ENCODE assay signal across 18 cellular contexts in genomic region chr18:13653746-13654455, GRCh38.
DNase-seq lines count a peak whose midpoint lies in the region.
"Had no signal": no experiment of that assay in that cellular context is flagged by ENCODE, and none has a peak within 500 bp of the region (broad histone marks: within the 10 kb centered on the region; RNA-seq: fewer than 3 reads in every experiment).

No MANE protein-coding gene starts in this region.

- no peak overlapping the region for H3K27ac Mint-ChIP-seq in activated T-helper 1 cell treated with anti-CD3 and anti-CD28 coated beads, Interleukin-12 subunit alpha, Interleukin-12 subunit beta, Interleukin-2, Interleukin-4 antibody, amounts not matched to agents 30 ng/mL and 10 ng/mL and 1 ng/mL, durations not matched to agents 14 hours and 24 hours and 36 hours
- H3K27ac Mint-ChIP-seq: CD8-positive, alpha-beta memory T cell; mesothelial cell of epicardium had no signal

- intact Hi-C loops in head of caudate nucleus (cut with DNase I): no loop called here
- intact Hi-C loops in activated T-helper 1 cell treated with anti-CD3 and anti-CD28 coated beads, Interleukin-12 subunit alpha, Interleukin-12 subunit beta, Interleukin-2, Interleukin-4 antibody, amounts not matched to agents 30 ng/mL and 10 ng/mL and 1 ng/mL, durations not matched to agents 14 hours and 24 hours and 36 hours (cut with micrococcal nuclease): no loop called here

- no peaks in the 10 kb centered on the region for H3K4me1 Mint-ChIP-seq in activated T-helper 1 cell treated with anti-CD3 and anti-CD28 coated beads, Interleukin-12 subunit alpha, Interleukin-12 subunit beta, Interleukin-2, Interleukin-4 antibody, amounts not matched to agents 30 ng/mL and 10 ng/mL and 1 ng/mL, durations not matched to agents 14 hours and 24 hours and 36 hours (ENCODE audit: low read depth)
- H3K4me1 Mint-ChIP-seq: CD8-positive, alpha-beta memory T cell had no signal

- no peak overlapping the region for H3K4me3 Mint-ChIP-seq in activated T-helper 1 cell treated with anti-CD3 and anti-CD28 coated beads, Interleukin-12 subunit alpha, Interleukin-12 subunit beta, Interleukin-2, Interleukin-4 antibody, amounts not matched to agents 30 ng/mL and 10 ng/mL and 1 ng/mL, durations not matched to agents 14 hours and 24 hours and 36 hours
- H3K4me3 Mint-ChIP-seq: CD8-positive, alpha-beta memory T cell; mesothelial cell of epicardium had no signal

- no peaks in the 10 kb centered on the region for H3K9me3 Mint-ChIP-seq in activated T-helper 1 cell treated with anti-CD3 and anti-CD28 coated beads, Interleukin-12 subunit alpha, Interleukin-12 subunit beta, Interleukin-2, Interleukin-4 antibody, amounts not matched to agents 30 ng/mL and 10 ng/mL and 1 ng/mL, durations not matched to agents 14 hours and 24 hours and 36 hours
- H3K9me3 Mint-ChIP-seq: mesothelial cell of epicardium had no signal

- peaks cover under 1% of the 10 kb centered on the region for H3K36me3 Mint-ChIP-seq in activated T-helper 1 cell treated with anti-CD3 and anti-CD28 coated beads, Interleukin-12 subunit alpha, Interleukin-12 subunit beta, Interleukin-2, Interleukin-4 antibody, amounts not matched to agents 30 ng/mL and 10 ng/mL and 1 ng/mL, durations not matched to agents 14 hours and 24 hours and 36 hours (ENCODE audit: low read depth)
- H3K36me3 Mint-ChIP-seq: CD8-positive, alpha-beta memory T cell; mesothelial cell of epicardium had no signal

- peak; percentile 28 for DNase-seq in activated CD8-positive, alpha-beta memory T cell treated with anti-CD3 and anti-CD28 coated beads for 24 hours
- DNase-seq in activated CD8-positive, alpha-beta memory T cell treated with anti-CD3 and anti-CD28 coated beads, Interleukin-2, amount 50 U/mL, for 4 hours: no peak
- DNase-seq in NCI-H2171 (lab: John Stamatoyannopoulos, UW) (peak; percentile 59), head of caudate nucleus (peak in 36 of 42 donors; percentile 29 to 83 (median 59)), superior temporal gyrus (ENCODE audit: extremely low spot score) (peak; percentile 68), OCI-M2 (lab: John Stamatoyannopoulos, UW; ENCODE audit: unreplicated experiment) (no peak), AG08396 (ENCODE audit: low spot score) (no peak)
- no peak for DNase-seq in activated T-helper 1 cell treated with anti-CD3 and anti-CD28 coated beads, Interleukin-12 subunit alpha, Interleukin-12 subunit beta, Interleukin-2, Interleukin-4 antibody, amounts not matched to agents 30 ng/mL and 10 ng/mL and 1 ng/mL, durations not matched to agents 14 hours and 24 hours and 36 hours (ENCODE audit: low spot score)
- DNase-seq: ACHN; activated CD4-positive, alpha-beta T cell treated with anti-CD3 and anti-CD28 coated beads, Interleukin-2, amount 50 U/mL, for 48 hours; amniotic stem cell; CD8-positive, alpha-beta memory T cell; GDM1; glutamatergic neuron; HCEC 1CT; MM.1S; stimulated activated naive CD4-positive, alpha-beta T cell had no signal

- no peaks in the 10 kb centered on the region for H3K27me3 Mint-ChIP-seq in activated T-helper 1 cell treated with anti-CD3 and anti-CD28 coated beads, Interleukin-12 subunit alpha, Interleukin-12 subunit beta, Interleukin-2, Interleukin-4 antibody, amounts not matched to agents 30 ng/mL and 10 ng/mL and 1 ng/mL, durations not matched to agents 14 hours and 24 hours and 36 hours (ENCODE audit: insufficient read depth)
- H3K27me3 Mint-ChIP-seq: CD8-positive, alpha-beta memory T cell had no signal

Comparison
In these comparisons a context has a peak if more than half of its experiments do, and no peak if none do; other contexts are left out.
1. DNase-seq: peak in activated CD8-positive, alpha-beta memory T cell treated with anti-CD3 and anti-CD28 coated beads for 24 hours (single experiment), NCI-H2171 (single experiment), head of caudate nucleus (36 of 42) and superior temporal gyrus (single experiment); none in activated CD8-positive, alpha-beta memory T cell treated with anti-CD3 and anti-CD28 coated beads, Interleukin-2, amount 50 U/mL, for 4 hours (single experiment), activated T-helper 1 cell treated with anti-CD3 and anti-CD28 coated beads, Interleukin-12 subunit alpha, Interleukin-12 subunit beta, Interleukin-2, Interleukin-4 antibody, amounts not matched to agents 30 ng/mL and 10 ng/mL and 1 ng/mL, durations not matched to agents 14 hours and 24 hours and 36 hours (single experiment), OCI-M2 (single experiment) and AG08396 (single experiment).